Comparison of ENCODE assay signal across 1 cellular context in the genomic region with DNA sequence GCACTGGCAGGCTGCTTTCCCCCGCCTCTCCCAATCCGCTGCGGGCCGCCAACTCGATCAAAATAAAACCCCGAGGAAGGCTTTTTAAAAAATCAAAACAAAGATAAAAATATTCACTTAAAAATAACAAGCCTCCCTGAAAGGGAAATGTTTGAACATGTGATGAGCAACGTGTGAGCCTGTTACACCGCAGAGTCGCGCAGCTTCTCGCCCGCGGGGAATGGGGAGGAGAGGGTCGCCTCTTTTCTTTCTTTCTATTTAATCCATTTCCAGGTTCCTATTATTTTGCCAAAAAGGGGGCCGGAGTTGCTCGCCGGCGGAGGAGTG.
TF ChIP-seq lines count a peak whose summit lies in the region.

No MANE protein-coding gene starts in this region.

TF ChIP-seq in WTC11, 78 proteins besides CTCF, POLR2A, EP300 and RAD21 (continued from another document):
- TF ChIP-seq, protein P1, sequence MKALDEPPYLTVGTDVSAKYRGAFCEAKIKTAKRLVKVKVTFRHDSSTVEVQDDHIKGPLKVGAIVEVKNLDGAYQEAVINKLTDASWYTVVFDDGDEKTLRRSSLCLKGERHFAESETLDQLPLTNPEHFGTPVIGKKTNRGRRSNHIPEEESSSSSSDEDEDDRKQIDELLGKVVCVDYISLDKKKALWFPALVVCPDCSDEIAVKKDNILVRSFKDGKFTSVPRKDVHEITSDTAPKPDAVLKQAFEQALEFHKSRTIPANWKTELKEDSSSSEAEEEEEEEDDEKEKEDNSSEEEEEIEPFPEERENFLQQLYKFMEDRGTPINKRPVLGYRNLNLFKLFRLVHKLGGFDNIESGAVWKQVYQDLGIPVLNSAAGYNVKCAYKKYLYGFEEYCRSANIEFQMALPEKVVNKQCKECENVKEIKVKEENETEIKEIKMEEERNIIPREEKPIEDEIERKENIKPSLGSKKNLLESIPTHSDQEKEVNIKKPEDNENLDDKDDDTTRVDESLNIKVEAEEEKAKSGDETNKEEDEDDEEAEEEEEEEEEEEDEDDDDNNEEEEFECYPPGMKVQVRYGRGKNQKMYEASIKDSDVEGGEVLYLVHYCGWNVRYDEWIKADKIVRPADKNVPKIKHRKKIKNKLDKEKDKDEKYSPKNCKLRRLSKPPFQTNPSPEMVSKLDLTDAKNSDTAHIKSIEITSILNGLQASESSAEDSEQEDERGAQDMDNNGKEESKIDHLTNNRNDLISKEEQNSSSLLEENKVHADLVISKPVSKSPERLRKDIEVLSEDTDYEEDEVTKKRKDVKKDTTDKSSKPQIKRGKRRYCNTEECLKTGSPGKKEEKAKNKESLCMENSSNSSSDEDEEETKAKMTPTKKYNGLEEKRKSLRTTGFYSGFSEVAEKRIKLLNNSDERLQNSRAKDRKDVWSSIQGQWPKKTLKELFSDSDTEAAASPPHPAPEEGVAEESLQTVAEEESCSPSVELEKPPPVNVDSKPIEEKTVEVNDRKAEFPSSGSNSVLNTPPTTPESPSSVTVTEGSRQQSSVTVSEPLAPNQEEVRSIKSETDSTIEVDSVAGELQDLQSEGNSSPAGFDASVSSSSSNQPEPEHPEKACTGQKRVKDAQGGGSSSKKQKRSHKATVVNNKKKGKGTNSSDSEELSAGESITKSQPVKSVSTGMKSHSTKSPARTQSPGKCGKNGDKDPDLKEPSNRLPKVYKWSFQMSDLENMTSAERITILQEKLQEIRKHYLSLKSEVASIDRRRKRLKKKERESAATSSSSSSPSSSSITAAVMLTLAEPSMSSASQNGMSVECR (CRISPR knock-in tag; IDR thresholded peaks at IDR 0.05; ENCODE audit: borderline replicate concordance) = no peak
- no peak for TF ChIP-seq ATF1 (CRISPR knock-in tag; IDR thresholded peaks at IDR 0.05)
